24 cellular contexts compared by ENCODE assay signal in the genomic region with DNA sequence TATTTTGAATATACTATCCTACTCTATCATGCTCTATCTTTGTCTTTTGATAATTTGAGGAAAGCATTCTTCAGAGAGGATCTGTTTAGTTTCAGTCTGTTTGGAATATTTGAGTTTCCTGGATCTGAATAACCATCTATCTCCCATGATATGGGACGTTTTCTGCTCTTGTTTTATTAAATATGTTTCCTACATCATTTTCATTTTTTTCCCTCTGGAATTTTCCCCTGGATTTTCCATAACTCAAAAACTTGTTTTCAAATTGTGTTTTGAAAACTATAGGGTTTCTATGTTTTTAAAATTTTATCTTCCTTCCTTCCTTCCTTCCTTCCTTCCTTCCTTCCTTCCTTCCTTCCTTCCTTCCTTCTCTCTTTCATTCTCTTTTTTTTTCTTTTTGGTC.
DNase-seq lines count a peak whose midpoint lies in the region; ATAC-seq lines count a peak whose summit lies in the region.
"Had no signal": no experiment of that assay in that cellular context is flagged by ENCODE, and none has a peak within 500 bp of the region (broad histone marks: within the 10 kb centered on the region; RNA-seq: fewer than 3 reads in every experiment).

No MANE protein-coding gene starts in this region.

- peaks cover 20% of the 10 kb centered on the region; the same call in 1 of the 2 replicates for H3K36me3 ChIP-seq in SK-N-MC (ENCODE audit: insufficient read depth, low read length)
- H3K36me3 ChIP-seq: BE2C, BLaER1 had no signal

- H3K36me3 Mint-ChIP-seq in activated T-cell treated with anti-CD3 and anti-CD28 coated beads, Interleukin-2, amount 50 U/mL, for 72 hours (ENCODE audit: insufficient read depth in 2 of 2), result no peaks in the 10 kb centered on the region
- H3K36me3 Mint-ChIP-seq: CD14-positive monocyte; CD4-positive, alpha-beta memory T cell; CD4-positive, CD25-positive, alpha-beta regulatory T cell; CD8-positive, alpha-beta memory T cell had no signal

- no peak for DNase-seq in activated T-cell treated with anti-CD3 and anti-CD28 coated beads, Interleukin-2, amount 50 U/mL, for 72 hours
- DNase-seq in activated T-cell treated with anti-CD3 and anti-CD28 coated beads for 4 hours, result no peak
- peak; percentile 97 for DNase-seq in SK-N-MC (ENCODE audit: low read depth, low spot score)
- no peak for DNase-seq in SIG-M5 (lab: John Stamatoyannopoulos, UW)
- DNase-seq in MV-4-11 (lab: John Stamatoyannopoulos, UW), result no peak
- DNase-seq: ACHN; BE2C; C1 segment of cervical spinal cord; CD4-positive, alpha-beta memory T cell; CD4-positive, CD25-positive, alpha-beta regulatory T cell; CD8-positive, alpha-beta memory T cell; COR-L47; DMS 273 treated with DMSO at 0.1 percent for 48 hours; DMS153; DMS53; DMS79; DND-41; EL; GDM1 had no signal

- H3K4me3 Mint-ChIP-seq in activated T-cell treated with anti-CD3 and anti-CD28 coated beads, Interleukin-2, amount 50 U/mL, for 72 hours, result no peak overlapping the region
- H3K4me3 Mint-ChIP-seq: CD14-positive monocyte; CD4-positive, alpha-beta memory T cell; CD8-positive, alpha-beta memory T cell had no signal

- no peaks in the 10 kb centered on the region for H3K9me3 Mint-ChIP-seq in activated T-cell treated with anti-CD3 and anti-CD28 coated beads, Interleukin-2, amount 50 U/mL, for 72 hours

- H3K27ac ChIP-seq in SK-N-MC, result peak overlapping the region; percentile 99
- H3K27ac ChIP-seq: 22Rv1, A549, BLaER1 had no signal

- H3K9ac ChIP-seq in SK-N-MC (ENCODE audit: insufficient read length), result peak overlapping the region; percentile 74
- H3K9ac ChIP-seq: BLaER1 had no signal

- H3K27ac Mint-ChIP-seq in activated T-cell treated with anti-CD3 and anti-CD28 coated beads, Interleukin-2, amount 50 U/mL, for 72 hours, result peak overlapping the region; percentile 44
- H3K27ac Mint-ChIP-seq: CD14-positive monocyte; CD4-positive, alpha-beta memory T cell; CD4-positive, CD25-positive, alpha-beta regulatory T cell; CD8-positive, alpha-beta memory T cell had no signal

- no peak for ATAC-seq in activated T-cell treated with anti-CD3 and anti-CD28 coated beads, Interleukin-2, amount 50 U/mL, for 72 hours (replicated peaks in 1 of 2)
- ATAC-seq: A549, GM12878 had no signal

- H3K4me1 Mint-ChIP-seq in activated T-cell treated with anti-CD3 and anti-CD28 coated beads, Interleukin-2, amount 50 U/mL, for 72 hours (ENCODE audit: low read depth), result peaks cover 16% of the 10 kb centered on the region

- peak overlapping the region; percentile 27 for H3K4me3 ChIP-seq in SK-N-MC
- H3K4me3 ChIP-seq: A549, BLaER1, GM12878 had no signal

- peaks cover 12% of the 10 kb centered on the region; the same call in 1 of the 2 replicates for H3K9me3 ChIP-seq in SK-N-MC (ENCODE audit: low read depth, low read length)
- H3K9me3 ChIP-seq: A549, BE2C, BLaER1 had no signal

- H3K27me3 Mint-ChIP-seq in activated T-cell treated with anti-CD3 and anti-CD28 coated beads, Interleukin-2, amount 50 U/mL, for 72 hours (ENCODE audit: low read depth), result no peaks in the 10 kb centered on the region
- H3K27me3 Mint-ChIP-seq: CD4-positive, alpha-beta memory T cell had no signal
